19 cellular contexts compared by ENCODE assay signal in genomic region chr20:3190681-3191111, GRCh38. TPM values are rescaled to one million over a fixed set of nuclear protein-coding genes. Genes with fewer than 3 reads are reported as not detected.
DNase-seq lines count a peak whose midpoint lies in the region; ATAC-seq and TF ChIP-seq lines count a peak whose summit lies in the region.
"Had no signal": no experiment of that assay in that cellular context is flagged by ENCODE, and none has a peak within 500 bp of the region (broad histone marks: within the 10 kb centered on the region; RNA-seq: fewer than 3 reads in every experiment).

No MANE protein-coding gene starts in this region.

- peak overlapping the region; percentile 22 for H3K27ac Mint-ChIP-seq in activated T-cell treated with anti-CD3 and anti-CD28 coated beads, Interleukin-2, amount 50 U/mL, for 24 hours
- peak overlapping the region; percentile 8 for H3K27ac Mint-ChIP-seq in activated T-helper 17 cell treated with anti-CD3 and anti-CD28 coated beads, Interleukin-2, amount 50 U/mL, for 72 hours
- no peak overlapping the region for H3K27ac Mint-ChIP-seq in activated naive CD8-positive, alpha-beta T cell treated with anti-CD3 and anti-CD28 coated beads, Interleukin-2, amount 50 U/mL, for 24 hours
- H3K27ac Mint-ChIP-seq: CD14-positive monocyte had no signal

- peaks cover 75% of the 10 kb centered on the region for H3K36me3 Mint-ChIP-seq in activated T-cell treated with anti-CD3 and anti-CD28 coated beads, Interleukin-2, amount 50 U/mL, for 24 hours (ENCODE audit: low read depth)
- peaks cover 70% of the 10 kb centered on the region for H3K36me3 Mint-ChIP-seq in activated T-helper 17 cell treated with anti-CD3 and anti-CD28 coated beads, Interleukin-2, amount 50 U/mL, for 72 hours (ENCODE audit: low read depth)
- peaks cover 28% of the 10 kb centered on the region for H3K36me3 Mint-ChIP-seq in activated naive CD8-positive, alpha-beta T cell treated with anti-CD3 and anti-CD28 coated beads, Interleukin-2, amount 50 U/mL, for 24 hours (ENCODE audit: low read depth)

- no peaks in the 10 kb centered on the region for H3K27me3 Mint-ChIP-seq in activated T-cell treated with anti-CD3 and anti-CD28 coated beads, Interleukin-2, amount 50 U/mL, for 24 hours
- H3K27me3 Mint-ChIP-seq in activated T-helper 17 cell treated with anti-CD3 and anti-CD28 coated beads, Interleukin-2, amount 50 U/mL, for 72 hours = no peaks in the 10 kb centered on the region
- no peaks in the 10 kb centered on the region for H3K27me3 Mint-ChIP-seq in activated naive CD8-positive, alpha-beta T cell treated with anti-CD3 and anti-CD28 coated beads, Interleukin-2, amount 50 U/mL, for 24 hours

- H3K9me3 Mint-ChIP-seq in activated T-cell treated with anti-CD3 and anti-CD28 coated beads, Interleukin-2, amount 50 U/mL, for 24 hours = no peaks in the 10 kb centered on the region
- no peaks in the 10 kb centered on the region for H3K9me3 Mint-ChIP-seq in activated T-helper 17 cell treated with anti-CD3 and anti-CD28 coated beads, Interleukin-2, amount 50 U/mL, for 72 hours
- no peaks in the 10 kb centered on the region for H3K9me3 Mint-ChIP-seq in activated naive CD8-positive, alpha-beta T cell treated with anti-CD3 and anti-CD28 coated beads, Interleukin-2, amount 50 U/mL, for 24 hours
- H3K9me3 Mint-ChIP-seq: CD14-positive monocyte had no signal

- H3K9me3 ChIP-seq in BE2C = no peaks in the 10 kb centered on the region

- no peaks in the 10 kb centered on the region for H3K27me3 ChIP-seq in BE2C

- DNase-seq in activated T-cell treated with anti-CD3 and anti-CD28 coated beads, Interleukin-2, amount 50 U/mL, for 24 hours = no peak
- DNase-seq in activated T-cell treated with anti-CD3 and anti-CD28 coated beads, Interleukin-2, amount 50 U/mL, for 48 hours = no peak
- DNase-seq in left lobe of liver (ENCODE audit: low spot score) = no peak
- DNase-seq in BE2C = no peak
- no peak for DNase-seq in activated naive CD8-positive, alpha-beta T cell treated with anti-CD3 and anti-CD28 coated beads, Interleukin-2, amount 50 U/mL, for 24 hours
- DNase-seq in SW480 (ENCODE audit: low spot score) = no peak
- DNase-seq: COR-L47; GM23248; KG1; NCI-H1048; NCI-H146; NCI-H2107; NCI-H226; NCI-H526 treated with DMSO at 0.1 percent for 48 hours; NK-92 treated with Interleukin-12 subunit alpha and Interleukin-12 subunit beta, amount 100 ng/mL, for 24 hours; OCI-M1 had no signal

- H3K4me1 Mint-ChIP-seq in activated T-cell treated with anti-CD3 and anti-CD28 coated beads, Interleukin-2, amount 50 U/mL, for 24 hours (ENCODE audit: low read depth) = peaks cover 21% of the 10 kb centered on the region
- H3K4me1 Mint-ChIP-seq in activated T-helper 17 cell treated with anti-CD3 and anti-CD28 coated beads, Interleukin-2, amount 50 U/mL, for 72 hours = peaks cover 4% of the 10 kb centered on the region
- H3K4me1 Mint-ChIP-seq in activated naive CD8-positive, alpha-beta T cell treated with anti-CD3 and anti-CD28 coated beads, Interleukin-2, amount 50 U/mL, for 24 hours = peaks cover 6% of the 10 kb centered on the region
- H3K4me1 Mint-ChIP-seq: CD14-positive monocyte had no signal

- H3K4me3 ChIP-seq in BE2C (ENCODE audit: low read depth, low read length) = no peak overlapping the region
- H3K4me3 ChIP-seq: GM23248 had no signal

- H3K36me3 ChIP-seq in BE2C = peaks cover 17% of the 10 kb centered on the region

- no peak overlapping the region for H3K4me3 Mint-ChIP-seq in activated T-cell treated with anti-CD3 and anti-CD28 coated beads, Interleukin-2, amount 50 U/mL, for 24 hours
- H3K4me3 Mint-ChIP-seq in activated T-helper 17 cell treated with anti-CD3 and anti-CD28 coated beads, Interleukin-2, amount 50 U/mL, for 72 hours = no peak overlapping the region
- no peak overlapping the region for H3K4me3 Mint-ChIP-seq in activated naive CD8-positive, alpha-beta T cell treated with anti-CD3 and anti-CD28 coated beads, Interleukin-2, amount 50 U/mL, for 24 hours
- H3K4me3 Mint-ChIP-seq: CD14-positive monocyte had no signal

- TF ChIP-seq CTCF in BE2C (IDR thresholded peaks at IDR 0.05; ENCODE audit: low read depth, low read length) = no peak

- H3K4me1 ChIP-seq in BE2C = no peaks in the 10 kb centered on the region

- ATAC-seq in activated T-helper 17 cell treated with anti-CD3 and anti-CD28 coated beads, Interleukin-2, amount 50 U/mL, for 72 hours (replicated peaks) = no peak
- ATAC-seq in left lobe of liver (peak; percentile 22), GM19324 (IDR thresholded peaks at IDR 0.05; ENCODE audit: low FRiP score, unreplicated experiment) (no peak)
- ATAC-seq in activated naive CD8-positive, alpha-beta T cell treated with anti-CD3 and anti-CD28 coated beads, Interleukin-2, amount 50 U/mL, for 24 hours = no peak

RNA-seq across cellular contexts. Expression of gene DDRGK1, which starts 13.8 kb away (rescaled TPM):
- total RNA-seq in activated T-helper 17 cell treated with anti-CD3 and anti-CD28 coated beads, Interleukin-2, amount 50 U/mL, for 72 hours = 10 to 100 TPM; 67.7 to 71.2 TPM
- total RNA-seq in left lobe of liver = 71.0 TPM
- polyA plus RNA-seq in BE2C (2012; ENCODE audit: insufficient read depth, insufficient read length, low read depth) = 116 TPM

RNA-seq across cellular contexts. Expression of gene LZTS3, which starts 17.3 kb away (rescaled TPM):
- 1 to 10 TPM in 1 of 2 donors, under 1 TPM in 1; 0.82 to 3.1 TPM for total RNA-seq in activated T-helper 17 cell treated with anti-CD3 and anti-CD28 coated beads, Interleukin-2, amount 50 U/mL, for 72 hours
- total RNA-seq in left lobe of liver = 5.7 TPM
- polyA plus RNA-seq in BE2C (2012; ENCODE audit: insufficient read depth, insufficient read length, low read depth) = 2.3 TPM

RNA-seq across cellular contexts. Expression of gene ITPA, which starts 18.6 kb away (rescaled TPM):
- total RNA-seq in activated T-helper 17 cell treated with anti-CD3 and anti-CD28 coated beads, Interleukin-2, amount 50 U/mL, for 72 hours = 10 to 100 TPM; 45.0 to 85.6 TPM
- total RNA-seq in left lobe of liver = 25.3 TPM
- polyA plus RNA-seq in BE2C (2012; ENCODE audit: insufficient read depth, insufficient read length, low read depth) = 151 TPM

RNA-seq across cellular contexts. Expression of gene FASTKD5, which starts 31.0 kb away (rescaled TPM):
- 10 to 100 TPM; 20.4 to 32.9 TPM for total RNA-seq in activated T-helper 17 cell treated with anti-CD3 and anti-CD28 coated beads, Interleukin-2, amount 50 U/mL, for 72 hours
- 9.3 TPM for total RNA-seq in left lobe of liver
- 25.0 TPM for polyA plus RNA-seq in BE2C (2012; ENCODE audit: insufficient read depth, insufficient read length, low read depth)

RNA-seq across cellular contexts. Expression of gene UBOX5, which starts 31.0 kb away (rescaled TPM):
- 1 to 10 TPM; 6.5 to 7.0 TPM for total RNA-seq in activated T-helper 17 cell treated with anti-CD3 and anti-CD28 coated beads, Interleukin-2, amount 50 U/mL, for 72 hours
- 2.7 TPM for total RNA-seq in left lobe of liver
- 8.9 TPM for polyA plus RNA-seq in BE2C (2012; ENCODE audit: insufficient read depth, insufficient read length, low read depth)
